Comparison of ENCODE assay signal across 8 cellular contexts in the genomic region with DNA sequence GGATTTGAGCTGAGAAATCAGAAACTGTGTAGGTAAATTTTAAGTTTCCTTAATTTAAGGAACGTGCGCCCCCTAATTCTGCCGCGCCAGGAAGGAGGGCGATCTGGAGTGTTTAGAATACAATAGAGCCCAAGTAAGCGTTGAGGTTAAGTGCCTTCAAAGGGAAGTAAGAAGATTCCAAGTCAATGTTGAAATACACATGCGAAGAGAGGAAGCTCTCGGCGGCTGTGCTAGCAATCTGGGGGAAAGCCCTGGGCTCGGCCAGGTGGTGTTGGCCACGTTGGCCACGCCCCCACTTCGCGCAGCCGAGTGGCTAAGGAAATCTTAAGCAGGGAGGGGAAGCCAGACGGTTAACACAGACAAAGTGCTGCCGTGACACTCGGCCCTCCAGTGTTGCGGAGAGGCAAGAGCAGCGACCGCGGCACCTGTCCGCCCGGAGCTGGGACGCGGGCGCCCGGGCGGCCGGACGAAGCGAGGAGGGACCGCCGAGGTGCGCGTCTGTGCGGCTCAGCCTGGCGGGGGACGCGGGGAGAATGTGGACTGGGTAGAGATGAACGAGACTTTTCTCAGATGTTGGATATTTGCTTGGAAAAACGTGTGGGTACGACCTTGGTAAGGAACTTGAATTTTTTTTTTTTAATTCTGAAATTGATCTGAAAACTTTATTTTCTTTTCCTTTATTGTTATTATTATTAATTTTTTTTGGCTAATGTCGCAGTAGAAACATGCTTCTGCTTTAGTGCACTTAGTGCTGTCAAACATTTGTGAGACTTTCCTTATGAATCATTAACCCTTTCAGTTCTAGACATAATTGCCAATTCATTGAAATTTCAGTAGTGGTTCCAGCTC. TPM values are rescaled to one million over a fixed set of nuclear protein-coding genes. Genes with fewer than 3 reads are reported as not detected.
DNase-seq lines count a peak whose midpoint lies in the region; ATAC-seq and TF ChIP-seq lines count a peak whose summit lies in the region.

A gene (plus strand): TSS at position 353 of the 849 bp plus-strand sequence. CDS start 218 bp downstream, at position 571.

- DNase-seq in DMS53 (lab: John Stamatoyannopoulos, UW) (peak; percentile 95), HuH-7.5 (ENCODE audit: low spot score) (peak; percentile 55), RKO (ENCODE audit: low spot score) (peak; percentile 28), activated T-helper 1 cell treated with Interleukin-2 at 50 U/mL for 16 hours (ENCODE audit: low read depth) (peak; percentile 65), fibroblast of peridontal ligament (ENCODE audit: extremely low read depth) (peak; percentile 45), neural progenitor cell (ENCODE audit: low spot score) (peak; percentile 88)

- no peaks in the 10 kb centered on the region for H4K20me1 ChIP-seq in neural progenitor cell (ENCODE audit: low read depth)

- H3K36me3 Mint-ChIP-seq in neural progenitor cell, result no peaks in the 10 kb centered on the region

- peaks cover 9% of the 10 kb centered on the region for H3K27me3 Mint-ChIP-seq in neural progenitor cell (ENCODE audit: insufficient read depth, low read depth)

- H3F3A ChIP-seq in neural progenitor cell (ENCODE audit: low read depth), result peaks cover 36% of the 10 kb centered on the region

- no peaks in the 10 kb centered on the region for H3K9me3 ChIP-seq in neural progenitor cell (ENCODE audit: low read depth)
- no peaks in the 10 kb centered on the region for H3K9me3 ChIP-seq in subcutaneous abdominal adipose tissue (ENCODE audit: control insufficient read depth in 5 of 5, low read length in 5 of 5)

- H2AFZ ChIP-seq in neural progenitor cell (replicated peaks), result peak within 1 kb of the TSS; percentile 62

- H3K4me3 Mint-ChIP-seq in neural progenitor cell, result peak within 1 kb of the TSS; percentile 84

- TF ChIP-seq CTCF in neural progenitor cell (IDR thresholded peaks at IDR 0.05), result peak; percentile 28

- no peaks in the 10 kb centered on the region for H3K79me2 ChIP-seq in neural progenitor cell (ENCODE audit: low read depth)

- H3K4me1 Mint-ChIP-seq in neural progenitor cell, result peaks cover 34% of the 10 kb centered on the region

- peak within 1 kb of the TSS; percentile 89 for H3K4me2 ChIP-seq in neural progenitor cell

- H3K9me3 Mint-ChIP-seq in neural progenitor cell, result no peaks in the 10 kb centered on the region

- peak within 1 kb of the TSS; percentile 51 for H3K4me3 ChIP-seq in neural progenitor cell
- peak within 1 kb of the TSS; percentile 58 to 67 (median 64) for H3K4me3 ChIP-seq in subcutaneous abdominal adipose tissue (ENCODE audit: low read depth in 1 of 5, low read length in 5 of 5)

- H3K27ac ChIP-seq in neural progenitor cell (no peak within 1 kb of the TSS), subcutaneous abdominal adipose tissue (ENCODE audit: low read depth, low read length) (peak within 1 kb of the TSS; percentile 74)

- peak; percentile 66 for ATAC-seq in GM21526 (IDR thresholded peaks at IDR 0.05; ENCODE audit: low FRiP score, unreplicated experiment)

- H3K9ac ChIP-seq in neural progenitor cell (no peak within 1 kb of the TSS), subcutaneous abdominal adipose tissue (ENCODE audit: low read length in 5 of 5) (peak within 1 kb of the TSS in 3 of 5 donors; percentile 66 to 72 (median 68))

- H3K27ac Mint-ChIP-seq in neural progenitor cell, result no peak within 1 kb of the TSS

- H3K4me1 ChIP-seq in neural progenitor cell (peaks cover 45% of the 10 kb centered on the region), subcutaneous abdominal adipose tissue (ENCODE audit: control insufficient read depth in 5 of 5, insufficient read depth in 5 of 5, low read length in 5 of 5) (peaks cover 2 to 58% (median 32%) of the 10 kb centered on the region in 5 donors)

- H3K36me3 ChIP-seq in neural progenitor cell (no peaks in the 10 kb centered on the region), subcutaneous abdominal adipose tissue (ENCODE audit: control insufficient read depth in 5 of 5, insufficient read depth in 5 of 5, low read length in 5 of 5) (no peaks in the 10 kb centered on the region)

- peaks cover 7% of the 10 kb centered on the region for H3K27me3 ChIP-seq in neural progenitor cell
- H3K27me3 ChIP-seq in subcutaneous abdominal adipose tissue (ENCODE audit: control insufficient read depth in 5 of 5, insufficient read depth in 4 of 5, low read length in 5 of 5), result peaks cover 0 to 12% (median 8%) of the 10 kb centered on the region in 5 donors

RNA-seq across cellular contexts. Expression of the gene that starts here (rescaled TPM):
- 0.37 and 0.43 TPM in 2 replicates for total RNA-seq in neural progenitor cell (ENCODE audit: low replicate concordance)

Comparison
In these comparisons a context has a peak if more than half of its experiments do, and no peak if none do; other contexts are left out.
1. Peak in DNase-seq, H3K4me3 ChIP-seq and H3K4me2 ChIP-seq in neural progenitor cell; RNA of the gene not detected or under 1 TPM.
2. DNase-seq: peak in every context shown above with its lines; median percentile 95 in DMS53; 88 in neural progenitor cell; 65 in activated T-helper 1 cell treated with Interleukin-2 at 50 U/mL for 16 hours; 55 in HuH-7.5; 45 in fibroblast of peridontal ligament; 28 in RKO.